In genomic region chr3:196225086-196225485, GRCh38 we compare ENCODE assay signal across 1 cellular context.
TF ChIP-seq lines count a peak whose summit lies in the region.

No MANE protein-coding gene starts in this region.

TF ChIP-seq in HepG2, 621 proteins besides CTCF, POLR2A, EP300 and RAD21 (continued from another document):
- TF ChIP-seq ZNF121 (CRISPR knock-in tag; IDR thresholded peaks at IDR 0.05), result peak; percentile 53; the same call in 1 of the 2 replicates
- TF ChIP-seq ZNF234 (CRISPR knock-in tag; conservative IDR thresholded peaks at IDR 0.05), result no peak
